ENCODE assay signal across 1 cellular context in genomic region chr21:42277593-42277992, GRCh38.
TF ChIP-seq lines count a peak whose summit lies in the region.

No MANE protein-coding gene starts in this region.

TF ChIP-seq in IMR-90, 13 proteins besides CTCF, POLR2A, EP300 and RAD21 (continued from another document):
- TF ChIP-seq USF2 (IDR thresholded peaks at IDR 0.05; ENCODE audit: low read depth, low read length) (no peak), CEBPB (IDR thresholded peaks at IDR 0.05; ENCODE audit: low read depth, low read length) (no peak)
